In the genomic region with DNA sequence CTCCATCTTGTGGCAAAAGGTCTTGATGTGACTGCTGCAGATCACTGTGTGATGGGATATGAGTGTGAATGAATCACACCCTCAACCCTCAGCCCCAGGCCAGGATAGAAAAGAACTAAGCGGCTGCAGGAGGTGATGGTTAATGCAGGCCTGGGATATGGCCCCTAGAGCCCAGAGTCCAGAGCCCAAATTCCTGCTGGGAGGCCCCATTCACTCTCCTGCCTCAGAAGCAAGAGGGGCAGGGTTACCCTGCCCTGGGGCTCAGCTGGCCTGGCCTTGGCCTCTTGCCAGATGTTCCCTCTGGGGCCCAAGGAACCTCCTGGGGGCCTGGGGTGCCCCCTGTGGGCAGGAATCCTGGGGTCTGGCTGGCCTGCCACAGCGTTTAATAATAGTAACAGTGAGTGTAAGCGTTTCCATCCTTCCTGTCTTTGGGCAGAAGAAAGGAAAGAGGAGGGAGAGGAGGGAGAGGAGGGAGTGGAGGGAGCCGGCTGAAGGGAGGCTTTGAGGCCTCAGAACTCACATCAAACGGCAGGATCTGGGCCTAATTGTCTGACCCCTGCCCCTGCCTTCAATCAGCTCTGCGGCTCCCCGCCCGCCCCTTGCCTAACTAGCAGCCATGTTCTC, we compare ENCODE assay signal across 9 cellular contexts. TPM values are rescaled to one million over a fixed set of nuclear protein-coding genes. Genes with fewer than 3 reads are reported as not detected.
DNase-seq lines count a peak whose midpoint lies in the region; ATAC-seq and TF ChIP-seq lines count a peak whose summit lies in the region.
"Had no signal": no experiment of that assay in that cellular context is flagged by ENCODE, and none has a peak within 500 bp of the region (broad histone marks: within the 10 kb centered on the region; RNA-seq: fewer than 3 reads in every experiment).

No MANE protein-coding gene starts in this region.

- H3K4me1 ChIP-seq in Peyer's patch = peaks cover 0 to 38% (median 2%) of the 10 kb centered on the region in 4 donors
- peaks cover 6% of the 10 kb centered on the region for H3K4me1 ChIP-seq in prostate gland (replicated peaks)
- peaks cover 5% of the 10 kb centered on the region for H3K4me1 ChIP-seq in CD8-positive, alpha-beta T cell (ENCODE audit: insufficient read depth, low read length)

- peaks cover 17% of the 10 kb centered on the region for H3K4me1 Mint-ChIP-seq in CD8-positive, alpha-beta T cell (ENCODE audit: low read depth)

- TF ChIP-seq CTCF in Peyer's patch (IDR thresholded peaks at IDR 0.05) (peak in 1 of 6 experiments; percentile 6), fibroblast of pulmonary artery (IDR thresholded peaks at IDR 0.05; ENCODE audit: low read length, missing control alignments) (peak; percentile 11), prostate gland (IDR thresholded peaks at IDR 0.05) (peak in 1 of 4 experiments; percentile 35), GM13976 (IDR thresholded peaks at IDR 0.05; ENCODE audit: borderline replicate concordance, control extremely low read depth, extremely low read depth, insufficient read depth, missing control alignments) (no peak)
- no peak for TF ChIP-seq CTCF in CD8-positive, alpha-beta T cell (IDR thresholded peaks at IDR 0.05)

- CTCF ChIA-PET in CD8-positive, alpha-beta T cell (lab: Charles Lee) = interaction anchor here (1.6 to 1.7 kb wide), 2 partner anchors 10 to 21 kb away, joined by 6 to 8 read pairs; no protein-coding TSS in a partner anchor

- TF ChIP-seq POLR2A in Peyer's patch (IDR thresholded peaks at IDR 0.05) = no peak
- TF ChIP-seq POLR2A in prostate gland (IDR thresholded peaks at IDR 0.05) = no peak

- peak; percentile 16 for DNase-seq in Daoy (ENCODE audit: low read depth)
- peak in 1 of 3 donors; percentile 42 for DNase-seq in Peyer's patch
- DNase-seq in fibroblast of pulmonary artery (ENCODE audit: low read depth) = peak; percentile 27
- DNase-seq in prostate gland (ENCODE audit: low spot score) = no peak
- no peak for DNase-seq in activated gamma-delta T cell (lab: John Stamatoyannopoulos, UW)
- DNase-seq in CD8-positive, alpha-beta T cell = no peak
- no peak for DNase-seq in GM13976 (ENCODE audit: low spot score)
- DNase-seq: glutamatergic neuron had no signal

- no peak overlapping the region for H3K4me3 Mint-ChIP-seq in CD8-positive, alpha-beta T cell

- H3K4me3 ChIP-seq in Peyer's patch = no peak overlapping the region
- no peak overlapping the region for H3K4me3 ChIP-seq in fibroblast of pulmonary artery (replicated peaks; ENCODE audit: low read depth, low read length)
- H3K4me3 ChIP-seq in prostate gland = no peak overlapping the region
- H3K4me3 ChIP-seq in CD8-positive, alpha-beta T cell (ENCODE audit: low read depth, low read length) = no peak overlapping the region

- H3K9me3 ChIP-seq in Peyer's patch (no peaks in the 10 kb centered on the region), prostate gland (no peaks in the 10 kb centered on the region)
- H3K9me3 ChIP-seq in CD8-positive, alpha-beta T cell (ENCODE audit: low read length) = no peaks in the 10 kb centered on the region

- peaks cover 30% of the 10 kb centered on the region for H3K36me3 Mint-ChIP-seq in CD8-positive, alpha-beta T cell

- H3K36me3 ChIP-seq in Peyer's patch (no peaks in the 10 kb centered on the region), prostate gland (no peaks in the 10 kb centered on the region)
- H3K36me3 ChIP-seq in CD8-positive, alpha-beta T cell (ENCODE audit: insufficient read depth, low read length) = no peaks in the 10 kb centered on the region

- no peaks in the 10 kb centered on the region for H3K27me3 ChIP-seq in Peyer's patch
- H3K27me3 ChIP-seq in prostate gland (replicated peaks; ENCODE audit: insufficient read depth) = no peaks in the 10 kb centered on the region
- no peaks in the 10 kb centered on the region for H3K27me3 ChIP-seq in CD8-positive, alpha-beta T cell (ENCODE audit: insufficient read depth, low read length)

- 43% methylated on average over 8 of the region's 8 CpGs for WGBS in prostate gland

- in situ Hi-C loops in GM13976 (cut with MboI; ENCODE audit: low sequenced_read_pairs, unreplicated experiment) = no loop called here

- intact Hi-C loops in prostate gland (cut with DNase I) = no loop called here
- intact Hi-C loops in CD8-positive, alpha-beta T cell (cut with DNase I, micrococcal nuclease) = no loop called here

- H3K27me3 Mint-ChIP-seq in CD8-positive, alpha-beta T cell (ENCODE audit: low read depth) = no peaks in the 10 kb centered on the region

- H3K9me3 Mint-ChIP-seq in CD8-positive, alpha-beta T cell = no peaks in the 10 kb centered on the region

- no peak overlapping the region for H3K27ac Mint-ChIP-seq in CD8-positive, alpha-beta T cell

- POLR2A ChIA-PET in CD8-positive, alpha-beta T cell (lab: Charles Lee) = no interaction called here

- no peak for ATAC-seq in CD8-positive, alpha-beta T cell
- no peak for ATAC-seq in HG02885 (IDR thresholded peaks at IDR 0.05; ENCODE audit: poor library complexity, unreplicated experiment)

- peak overlapping the region in 3 of 4 donors; percentile 50 to 76 (median 73) for H3K27ac ChIP-seq in Peyer's patch
- peak overlapping the region; percentile 24 to 71 for H3K27ac ChIP-seq in prostate gland
- no peak overlapping the region for H3K27ac ChIP-seq in CD8-positive, alpha-beta T cell (ENCODE audit: low read depth, low read length)

RNA-seq across cellular contexts. Expression of a gene that starts 26.2 kb away (rescaled TPM):
- total RNA-seq in Daoy (2014; rRNA removed; shearing (Covaris generic)) = 10.6 and 27.3 TPM in 2 replicates
- total RNA-seq in Peyer's patch = 100 to 1,000 TPM in 3 of 4 donors, 10 to 100 TPM in 1; 79.2 to 149 (median 113) TPM
- 10 to 100 TPM; 50.6 to 84.0 TPM for total RNA-seq in prostate gland
- 10 to 100 TPM; 59.0 to 59.5 TPM for total RNA-seq in CD8-positive, alpha-beta T cell

Comparison
In these comparisons a context has a peak if more than half of its experiments do, and no peak if none do; other contexts are left out.
1. DNase-seq: peak in Daoy (single experiment) and fibroblast of pulmonary artery (single experiment); none in prostate gland (single experiment), activated gamma-delta T cell (single experiment), CD8-positive, alpha-beta T cell (0 of 7) and GM13976 (single experiment).